20 cellular contexts compared by ENCODE assay signal in the genomic region with DNA sequence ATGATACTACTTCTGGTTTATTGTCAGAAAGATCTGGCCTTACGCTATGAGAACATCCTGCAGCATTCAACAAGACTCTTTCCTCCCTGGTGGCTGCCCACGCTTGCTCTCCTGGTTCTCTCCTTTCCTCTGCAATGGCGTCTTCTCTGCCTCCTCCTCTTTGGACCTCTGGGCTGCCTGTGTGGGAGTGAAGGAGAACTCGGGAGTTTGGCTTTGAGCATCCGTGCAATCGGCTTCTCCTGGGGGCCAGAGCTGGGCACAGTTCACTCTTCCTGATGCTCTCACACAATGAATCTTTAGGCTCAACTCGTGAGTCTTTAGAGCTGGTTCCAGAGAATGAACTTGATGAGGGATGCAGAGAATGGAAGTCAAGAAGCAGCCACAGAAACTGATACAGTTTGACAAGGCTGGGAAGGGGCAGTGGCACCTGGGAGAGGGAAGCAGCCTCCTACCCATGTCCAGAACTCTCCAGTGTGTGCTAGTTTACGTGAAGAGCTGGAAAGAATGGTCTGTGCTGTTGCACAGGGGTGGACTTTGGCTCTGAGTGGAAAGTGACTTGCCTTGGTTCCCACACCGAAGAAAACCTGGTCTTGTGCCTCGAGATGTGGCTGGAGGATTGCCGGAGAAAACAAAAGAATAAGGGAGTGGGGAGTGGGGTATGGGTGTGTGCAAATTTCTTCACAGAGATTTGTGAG. TPM values are rescaled to one million over a fixed set of nuclear protein-coding genes. Genes with fewer than 3 reads are reported as not detected.
DNase-seq lines count a peak whose midpoint lies in the region; ATAC-seq, FAIRE-seq and TF ChIP-seq lines count a peak whose summit lies in the region.
"Had no signal": no experiment of that assay in that cellular context is flagged by ENCODE, and none has a peak within 500 bp of the region (broad histone marks: within the 10 kb centered on the region; RNA-seq: fewer than 3 reads in every experiment).

No MANE protein-coding gene starts in this region.

- peaks cover 0 to 6% of the 10 kb centered on the region in 2 donors for H3K4me1 ChIP-seq in breast epithelium
- no peaks in the 10 kb centered on the region for H3K4me1 ChIP-seq in mammary epithelial cell (ENCODE audit: insufficient read depth, low read length)
- H3K4me1 ChIP-seq in right atrium auricular region = peaks cover 0 to 6% of the 10 kb centered on the region in 2 donors
- peaks cover 21% of the 10 kb centered on the region for H3K4me1 ChIP-seq in vagina
- no peaks in the 10 kb centered on the region for H3K4me1 ChIP-seq in small intestine (ENCODE audit: control insufficient read depth in 2 of 2, insufficient read depth in 1 of 2, low read depth in 1 of 2, low read length in 1 of 2)

- no peak for FAIRE-seq in small intestine (lab: Jason Lieb, UNC)
- FAIRE-seq in GM12891 (lab: Jason Lieb, UNC) = no peak
- FAIRE-seq: keratinocyte had no signal

- H3K27me3 ChIP-seq in breast epithelium (no peaks in the 10 kb centered on the region), mammary epithelial cell (ENCODE audit: insufficient read depth, low read length) (peaks cover 3% of the 10 kb centered on the region), right atrium auricular region (no peaks in the 10 kb centered on the region), vagina (no peaks in the 10 kb centered on the region), small intestine (ENCODE audit: control insufficient read depth in 2 of 2, insufficient read depth in 2 of 2, low read length in 2 of 2) (no peaks in the 10 kb centered on the region)
- H3K27me3 ChIP-seq: tibial artery had no signal

- in situ Hi-C loops in mammary epithelial cell (cut with MboI; ENCODE audit: low sequenced_read_pairs in 2 of 2) = loop anchor here in 1 of 2 donors (25.0 kb wide), 1 partner anchor 997 kb away; no protein-coding TSS in a partner anchor

- no peaks in the 10 kb centered on the region for H3K27me3 Mint-ChIP-seq in nephron (ENCODE audit: low read depth)
- H3K27me3 Mint-ChIP-seq in activated T-helper 17 cell treated with anti-CD3 and anti-CD28 coated beads, Interleukin-2, amount 50 U/mL, for 72 hours = peaks cover 3% of the 10 kb centered on the region

- peaks cover 13% of the 10 kb centered on the region for H3K4me1 Mint-ChIP-seq in nephron
- H3K4me1 Mint-ChIP-seq in activated T-helper 17 cell treated with anti-CD3 and anti-CD28 coated beads, Interleukin-2, amount 50 U/mL, for 72 hours = no peaks in the 10 kb centered on the region
- H3K4me1 Mint-ChIP-seq: activated naive CD8-positive, alpha-beta T cell treated with anti-CD3 and anti-CD28 coated beads, Interleukin-2, amount 50 U/mL, for 24 hours; WTC11 had no signal

- CTCF ChIA-PET in mammary epithelial cell (lab: Charles Lee; ENCODE audit: low non-redundant PET) = no interaction called here

- peak overlapping the region in 2 of 3 experiments; percentile 17 to 78 for H3K27ac Mint-ChIP-seq in nephron
- no peak overlapping the region for H3K27ac Mint-ChIP-seq in activated T-helper 17 cell treated with anti-CD3 and anti-CD28 coated beads, Interleukin-2, amount 50 U/mL, for 72 hours
- H3K27ac Mint-ChIP-seq: activated naive CD8-positive, alpha-beta T cell treated with anti-CD3 and anti-CD28 coated beads, Interleukin-2, amount 50 U/mL, for 24 hours; WTC11 had no signal

- no peak overlapping the region for H3K9ac ChIP-seq in mammary epithelial cell (ENCODE audit: insufficient read depth, low read length)

- no peak for TF ChIP-seq POLR2A in breast epithelium (IDR thresholded peaks at IDR 0.05)
- no peak for TF ChIP-seq POLR2A in vagina (IDR thresholded peaks at IDR 0.05)
- no peak for TF ChIP-seq POLR2A in GM12891 (IDR thresholded peaks at IDR 0.05; ENCODE audit: low read depth, low read length)

- no peak overlapping the region for H2AFZ ChIP-seq in mammary epithelial cell (ENCODE audit: low read depth, low read length)

- no peak overlapping the region for H3K4me3 Mint-ChIP-seq in nephron
- no peak overlapping the region for H3K4me3 Mint-ChIP-seq in activated T-helper 17 cell treated with anti-CD3 and anti-CD28 coated beads, Interleukin-2, amount 50 U/mL, for 72 hours
- H3K4me3 Mint-ChIP-seq: activated naive CD8-positive, alpha-beta T cell treated with anti-CD3 and anti-CD28 coated beads, Interleukin-2, amount 50 U/mL, for 24 hours; WTC11 had no signal

- H3K36me3 ChIP-seq in breast epithelium (no peaks in the 10 kb centered on the region), mammary epithelial cell (ENCODE audit: insufficient read depth, low read length) (no peaks in the 10 kb centered on the region), right atrium auricular region (no peaks in the 10 kb centered on the region), vagina (no peaks in the 10 kb centered on the region), small intestine (ENCODE audit: control insufficient read depth in 2 of 2, insufficient read depth in 2 of 2, low read length in 2 of 2) (no peaks in the 10 kb centered on the region)
- H3K36me3 ChIP-seq: tibial artery had no signal

- dilution Hi-C loops in mammary epithelial cell (cut with HindIII; ENCODE audit: low sequenced_read_pairs) = no loop called here

- H3K4me3 ChIP-seq in breast epithelium (no peak overlapping the region), mammary epithelial cell (replicated peaks in 1 of 3; ENCODE audit: insufficient read depth in 1 of 3, low read depth in 2 of 3, low read length in 3 of 3) (no peak overlapping the region), right atrium auricular region (no peak overlapping the region), vagina (no peak overlapping the region), small intestine (ENCODE audit: low read depth in 1 of 2, low read length in 2 of 2) (no peak overlapping the region)
- H3K4me3 ChIP-seq: tibial artery had no signal

- 31% methylated on average over 9 of the region's 11 CpGs for WGBS in mammary epithelial cell (ENCODE audit: low coverage, missing lambda C conversion rate)
- 48 to 67% (median 58%) methylated on average over 11 of the region's 11 CpGs for whole genome bisulfite sequencing in small intestine, 3 donors

- no peaks in the 10 kb centered on the region for H3K79me2 ChIP-seq in mammary epithelial cell (ENCODE audit: insufficient read depth, low read length)

- intact Hi-C loops in breast epithelium (cut with DNase I; ENCODE audit: low total_unique reads) = no loop called here
- intact Hi-C loops in mammary epithelial cell (cut with micrococcal nuclease) = no loop called here
- intact Hi-C loops in vagina (cut with DNase I) = no loop called here

- no peak for ATAC-seq in activated T-helper 17 cell treated with anti-CD3 and anti-CD28 coated beads, Interleukin-2, amount 50 U/mL, for 72 hours (replicated peaks)
- ATAC-seq: activated naive CD8-positive, alpha-beta T cell treated with anti-CD3 and anti-CD28 coated beads, Interleukin-2, amount 50 U/mL, for 24 hours; WTC11 had no signal

- BruUV-seq in mammary epithelial cell (replicated peaks; lab: Mats Ljungman, UMichigan) = no TSS peak

- no peaks in the 10 kb centered on the region for H3K9me3 ChIP-seq in breast epithelium
- no peaks in the 10 kb centered on the region for H3K9me3 ChIP-seq in mammary epithelial cell (replicated peaks; ENCODE audit: insufficient read depth, low read length)
- H3K9me3 ChIP-seq in right atrium auricular region = peaks cover 0 to 5% of the 10 kb centered on the region in 2 donors
- H3K9me3 ChIP-seq in vagina = no peaks in the 10 kb centered on the region
- H3K9me3 ChIP-seq in small intestine (ENCODE audit: control insufficient read depth, low read depth) = no peaks in the 10 kb centered on the region
- H3K9me3 ChIP-seq: tibial artery had no signal

- DNase-seq in breast epithelium (ENCODE audit: low spot score in 2 of 2) (no peak), mammary epithelial cell (no peak), right atrium auricular region (ENCODE audit: low spot score) (peak; percentile 82), vagina (ENCODE audit: extremely low spot score in 2 of 2) (no peak), small intestine (no peak), GM12891 (ENCODE audit: insufficient read length, low spot score) (no peak)
- DNase-seq: 8988T; activated naive CD8-positive, alpha-beta T cell treated with anti-CD3 and anti-CD28 coated beads, Interleukin-2, amount 50 U/mL, for 24 hours; DMS53; GF-D8; KG1; mesenchymal stem cell; NCI-H2171 treated with DMSO at 0.1 percent for 48 hours; stimulated activated naive CD4-positive, alpha-beta T cell; T-helper 9 cell had no signal

- H3K27ac ChIP-seq in breast epithelium = peak overlapping the region; percentile 66 to 71
- no peak overlapping the region for H3K27ac ChIP-seq in mammary epithelial cell (ENCODE audit: insufficient read depth, low read depth, low read length)
- peak overlapping the region in 1 of 2 donors; percentile 34 for H3K27ac ChIP-seq in right atrium auricular region
- peak overlapping the region; percentile 7 for H3K27ac ChIP-seq in vagina
- no peak overlapping the region for H3K27ac ChIP-seq in small intestine (ENCODE audit: low read depth in 1 of 2, low read length in 1 of 2)
- H3K27ac ChIP-seq: tibial artery had no signal

- TF ChIP-seq CTCF in breast epithelium (IDR thresholded peaks at IDR 0.05) (no peak), mammary epithelial cell (conservative IDR thresholded peaks at IDR 0.05 in 1 of 2, IDR thresholded peaks at IDR 0.05 in 1 of 2; ENCODE audit: extremely low read depth in 1 of 2, insufficient read depth in 1 of 2, low read depth in 1 of 2, low read length in 2 of 2) (no peak), right atrium auricular region (IDR thresholded peaks at IDR 0.05) (no peak), nephron (IDR thresholded peaks at IDR 0.05; ENCODE audit: unreplicated experiment in 3 of 3) (no peak), vagina (IDR thresholded peaks at IDR 0.05) (no peak)

- H3K36me3 Mint-ChIP-seq in nephron (ENCODE audit: low read depth) = no peaks in the 10 kb centered on the region
- no peaks in the 10 kb centered on the region for H3K36me3 Mint-ChIP-seq in activated T-helper 17 cell treated with anti-CD3 and anti-CD28 coated beads, Interleukin-2, amount 50 U/mL, for 72 hours (ENCODE audit: low read depth)

- H3K9me3 Mint-ChIP-seq in nephron = peaks cover 19% of the 10 kb centered on the region
- no peaks in the 10 kb centered on the region for H3K9me3 Mint-ChIP-seq in activated T-helper 17 cell treated with anti-CD3 and anti-CD28 coated beads, Interleukin-2, amount 50 U/mL, for 72 hours
- H3K9me3 Mint-ChIP-seq: activated naive CD8-positive, alpha-beta T cell treated with anti-CD3 and anti-CD28 coated beads, Interleukin-2, amount 50 U/mL, for 24 hours had no signal

- H3K4me2 ChIP-seq in mammary epithelial cell (ENCODE audit: insufficient read depth, low read depth, low read length) = no peak overlapping the region

- no peaks in the 10 kb centered on the region for H4K20me1 ChIP-seq in mammary epithelial cell (ENCODE audit: insufficient read depth, low read length)

RNA-seq across cellular contexts. Expression of gene RPLP1, which starts 37.9 kb away (rescaled TPM):
- 100 to 1,000 TPM; 624 to 881 (median 805) TPM for total RNA-seq in breast epithelium
- total RNA-seq in mammary epithelial cell = 1,000 to 10,000 TPM in 1 of 2 donors, 100 to 1,000 TPM in 1; 152 to 1,750 TPM
- polyA plus RNA-seq in mammary epithelial cell = 1,472 TPM
- 850 TPM for polyA minus RNA-seq in mammary epithelial cell
- total RNA-seq in right atrium auricular region = 100 to 1,000 TPM; 560 to 705 TPM
- total RNA-seq in vagina = 1,258 TPM
- 1,000 to 10,000 TPM in 2 of 3 donors, 100 to 1,000 TPM in 1; 975 to 2,388 (median 1,802) TPM for polyA plus RNA-seq in small intestine
- polyA plus RNA-seq in GM12891 (2012; ENCODE audit: low read depth, missing spikeins) = 2,870 TPM
- 1,000 to 10,000 TPM; 1,985 to 2,291 TPM for total RNA-seq in activated T-helper 17 cell treated with anti-CD3 and anti-CD28 coated beads, Interleukin-2, amount 50 U/mL, for 72 hours

Comparison
In these comparisons a context has a peak if more than half of its experiments do, and no peak if none do; other contexts are left out.
1. H3K27ac ChIP-seq: peak in breast epithelium (2 of 2) and vagina (single experiment); none in mammary epithelial cell (single experiment) and small intestine (0 of 2).